Comparison of ENCODE assay signal across 15 cellular contexts in the genomic region with DNA sequence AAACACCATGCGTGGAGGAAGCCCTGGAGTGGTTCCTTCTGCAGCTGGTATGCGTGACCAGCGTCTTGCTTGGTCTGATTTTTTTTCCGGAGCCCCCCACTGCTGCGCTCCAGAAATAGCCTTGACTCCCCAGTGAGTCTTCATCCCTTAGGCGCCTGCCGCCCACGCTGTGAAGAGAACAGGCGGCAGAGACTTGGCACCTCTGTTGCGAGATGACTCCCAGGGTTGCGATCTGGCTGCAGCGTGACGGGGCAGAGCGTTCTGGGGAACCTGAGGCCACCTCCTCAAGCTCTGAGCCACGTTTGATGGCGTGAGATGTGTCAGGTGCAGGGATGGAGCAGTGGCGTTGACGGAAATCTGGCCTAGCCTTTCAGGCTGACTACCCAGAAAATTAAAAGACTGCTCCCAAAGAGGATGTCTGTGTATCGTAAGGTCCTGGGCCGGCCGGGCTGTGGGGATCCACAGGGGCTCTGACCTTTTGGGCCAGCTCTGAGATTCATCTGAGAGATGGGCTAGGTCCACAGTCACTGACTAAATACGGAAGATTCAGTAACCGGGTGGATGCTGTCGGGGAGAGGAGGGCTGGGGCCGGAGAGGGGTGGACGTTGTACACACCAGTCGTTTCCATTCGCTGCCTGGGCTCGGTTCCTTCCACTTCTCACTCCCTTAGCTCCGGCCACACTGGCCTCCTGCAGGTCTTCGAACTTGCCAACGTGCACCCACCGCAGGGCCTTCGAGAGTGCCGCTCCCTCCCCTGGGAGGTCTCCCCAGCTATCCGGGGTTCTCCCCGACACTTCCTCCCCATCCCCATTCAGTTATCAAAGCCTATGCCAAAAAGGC. TPM values are rescaled to one million over a fixed set of nuclear protein-coding genes. Genes with fewer than 3 reads are reported as not detected.
DNase-seq lines count a peak whose midpoint lies in the region; FAIRE-seq and TF ChIP-seq lines count a peak whose summit lies in the region.
"Had no signal": no experiment of that assay in that cellular context is flagged by ENCODE, and none has a peak within 500 bp of the region (broad histone marks: within the 10 kb centered on the region; RNA-seq: fewer than 3 reads in every experiment).

No MANE protein-coding gene starts in this region.

- 91% methylated on average over 33 of the region's 37 CpGs for WGBS in smooth muscle cell (ENCODE audit: low lambda C conversion rate)
- 95% methylated on average over 37 of the region's 37 CpGs for WGBS in hepatocyte (ENCODE audit: low lambda C conversion rate, missing lambda C conversion rate)

- CTCF ChIA-PET in RWPE1 (lab: Yijun Ruan, JAX): no interaction called here

- POLR2A ChIA-PET in RWPE1 (lab: Yijun Ruan, JAX; ENCODE audit: low non-redundant PET): interaction anchor here (0.6 kb wide), 1 partner anchor 55 kb away, joined by 5 read pairs; no protein-coding TSS in a partner anchor

- H2AFZ ChIP-seq in smooth muscle cell (ENCODE audit: low read depth): no peak overlapping the region
- H2AFZ ChIP-seq in hepatocyte: no peak overlapping the region

- H3K79me2 ChIP-seq in smooth muscle cell (ENCODE audit: low read depth) (no peaks in the 10 kb centered on the region), hepatocyte (no peaks in the 10 kb centered on the region)

- H3K4me1 ChIP-seq in kidney (ENCODE audit: control insufficient read depth in 1 of 2, insufficient read depth in 1 of 2, low read depth in 1 of 2, low read length in 2 of 2) (no peaks in the 10 kb centered on the region), smooth muscle cell (ENCODE audit: low read depth) (no peaks in the 10 kb centered on the region), hepatocyte (ENCODE audit: insufficient read depth) (no peaks in the 10 kb centered on the region)
- H3K4me1 ChIP-seq: colonic mucosa, right lobe of liver, vagina had no signal

- H3K36me3 ChIP-seq in kidney (ENCODE audit: control insufficient read depth in 1 of 2, insufficient read depth in 2 of 2, low read length in 2 of 2): peaks cover 2 to 5% of the 10 kb centered on the region in 2 donors
- peaks cover 18% of the 10 kb centered on the region for H3K36me3 ChIP-seq in smooth muscle cell (ENCODE audit: low read depth)
- H3K36me3 ChIP-seq in hepatocyte (replicated peaks; ENCODE audit: insufficient read depth, low read depth): no peaks in the 10 kb centered on the region
- H3K36me3 ChIP-seq: colonic mucosa had no signal

- H3K9me3 ChIP-seq in kidney (ENCODE audit: control insufficient read depth in 1 of 2, low read length in 2 of 2) (no peaks in the 10 kb centered on the region), smooth muscle cell (replicated peaks; ENCODE audit: low read depth) (no peaks in the 10 kb centered on the region), hepatocyte (ENCODE audit: low read depth) (no peaks in the 10 kb centered on the region)
- H3K9me3 ChIP-seq: colonic mucosa, right lobe of liver, vagina had no signal

- H3K4me3 ChIP-seq in kidney (ENCODE audit: low read length in 2 of 2) (no peak overlapping the region), smooth muscle cell (no peak overlapping the region), hepatocyte (no peak overlapping the region)
- H3K4me3 ChIP-seq: colonic mucosa, right lobe of liver, vagina had no signal

- no peaks in the 10 kb centered on the region for H3K9me2 ChIP-seq in hepatocyte (replicated peaks; ENCODE audit: insufficient read depth)

- peaks cover 69% of the 10 kb centered on the region for H4K20me1 ChIP-seq in smooth muscle cell (ENCODE audit: low read depth)
- no peaks in the 10 kb centered on the region for H4K20me1 ChIP-seq in hepatocyte (ENCODE audit: insufficient read depth, poor library complexity, severe bottlenecking)

- H3F3A ChIP-seq in smooth muscle cell (ENCODE audit: low read depth): peaks cover 70% of the 10 kb centered on the region

- intact Hi-C loops in kidney (cut with DNase I): no loop called here

- H3K9ac ChIP-seq in kidney (ENCODE audit: low read length in 2 of 2): no peak overlapping the region
- no peak overlapping the region for H3K9ac ChIP-seq in smooth muscle cell (ENCODE audit: low read depth)

- TF ChIP-seq CTCF in RWPE1 (conservative IDR thresholded peaks at IDR 0.05; ENCODE audit: low read depth) (no peak), kidney (IDR thresholded peaks at IDR 0.05; ENCODE audit: borderline replicate concordance, extremely low read depth, insufficient read depth) (no peak), smooth muscle cell (IDR thresholded peaks at IDR 0.05; ENCODE audit: borderline replicate concordance, insufficient read depth, poor library complexity, severe bottlenecking) (no peak), hepatocyte (IDR thresholded peaks at IDR 0.05; ENCODE audit: poor library complexity) (no peak)

- peak; percentile 61 for DNase-seq in activated effector memory CD4-positive, alpha-beta T cell treated with anti-CD3 and anti-CD28 coated beads, Interleukin-2, amount 50 U/mL, for 16 hours
- DNase-seq in activated effector memory CD4-positive, alpha-beta T cell treated with Interleukin-2 at 50 U/mL for 16 hours: no peak
- DNase-seq in RWPE1 (ENCODE audit: low spot score): no peak
- DNase-seq in kidney: peak; percentile 71
- no peak for DNase-seq in smooth muscle cell (lab: John Stamatoyannopoulos, UW; ENCODE audit: unreplicated experiment)
- no peak for DNase-seq in hepatocyte (ENCODE audit: low spot score)
- no peak for DNase-seq in cerebellar cortex (ENCODE audit: low spot score)
- DNase-seq in NCI-H2029 treated with DMSO at 0.1 percent for 48 hours (lab: John Stamatoyannopoulos, UW): no peak
- DNase-seq: colonic mucosa, foreskin fibroblast, left colon, NCI-H446, right lobe of liver had no signal

- no peaks in the 10 kb centered on the region for H3K27me3 ChIP-seq in smooth muscle cell (ENCODE audit: low read depth)
- no peaks in the 10 kb centered on the region for H3K27me3 ChIP-seq in hepatocyte
- H3K27me3 ChIP-seq: colonic mucosa, right lobe of liver, vagina had no signal

- no peak for FAIRE-seq in kidney (lab: Jason Lieb, UNC)
- FAIRE-seq: TTC549 had no signal

- H3K4me2 ChIP-seq in smooth muscle cell (no peak overlapping the region), hepatocyte (no peak overlapping the region)

- peak overlapping the region; percentile 33; the same call in 1 of the 2 replicates for H3K27ac ChIP-seq in RWPE1
- H3K27ac ChIP-seq in kidney (ENCODE audit: low read depth in 2 of 2, low read length in 2 of 2): no peak overlapping the region
- peak overlapping the region; percentile 29 for H3K27ac ChIP-seq in smooth muscle cell (ENCODE audit: low read depth)
- H3K27ac ChIP-seq in hepatocyte: no peak overlapping the region
- H3K27ac ChIP-seq: colonic mucosa, right lobe of liver, vagina had no signal

RNA-seq across cellular contexts. Expression of gene PFKFB3, which starts 33.8 kb away (rescaled TPM):
- 141 TPM for total RNA-seq in kidney
- polyA plus RNA-seq in kidney (ENCODE audit: insufficient read depth, low read depth, low replicate concordance): 34.9 TPM
- 45.7 and 61.3 TPM in 2 replicates for total RNA-seq in smooth muscle cell
- polyA plus RNA-seq in smooth muscle cell: 68.3 and 73.4 TPM in 2 replicates
- total RNA-seq in hepatocyte: 15.4 and 21.6 TPM in 2 replicates
- polyA plus RNA-seq in hepatocyte: 26.2 and 35.2 TPM in 2 replicates

Comparison
In these comparisons a context has a peak if more than half of its experiments do, and no peak if none do; other contexts are left out.
1. DNase-seq: peak in activated effector memory CD4-positive, alpha-beta T cell treated with anti-CD3 and anti-CD28 coated beads, Interleukin-2, amount 50 U/mL, for 16 hours (single experiment) and kidney (single experiment); none in activated effector memory CD4-positive, alpha-beta T cell treated with Interleukin-2 at 50 U/mL for 16 hours (single experiment), RWPE1 (single experiment), smooth muscle cell (single experiment), hepatocyte (single experiment), cerebellar cortex (single experiment) and NCI-H2029 treated with DMSO at 0.1 percent for 48 hours (single experiment).
2. H3K27ac ChIP-seq: peak in RWPE1 (single experiment) and smooth muscle cell (single experiment); none in kidney (0 of 2) and hepatocyte (single experiment).